Comparison of ENCODE assay signal across 38 cellular contexts in genomic region chr9:72921888-72922654, GRCh38. TPM values are rescaled to one million over a fixed set of nuclear protein-coding genes. Genes with fewer than 3 reads are reported as not detected.
"Had no signal": no experiment of that assay in that cellular context is flagged by ENCODE, and none has a peak within 500 bp of the region (broad histone marks: within the 10 kb centered on the region; RNA-seq: fewer than 3 reads in every experiment).

No MANE protein-coding gene starts in this region.

- H3K4me3 ChIP-seq: adrenal gland, body of pancreas, breast epithelium had no signal

- H3K27me3 ChIP-seq: adrenal gland, body of pancreas, brain microvascular endothelial cell, breast epithelium had no signal

- FAIRE-seq: astrocyte, TTC549 had no signal

- H3K36me3 Mint-ChIP-seq: activated CD4-positive, alpha-beta memory T cell treated with anti-CD3 and anti-CD28 coated beads for 36 hours; activated naive CD4-positive, alpha-beta T cell treated with anti-CD3 and anti-CD28 coated beads, Interleukin-2, amount 50 U/mL, for 72 hours; activated naive CD8-positive, alpha-beta T cell treated with anti-CD3 and anti-CD28 coated beads for 36 hours had no signal

- H3K4me1 ChIP-seq: adrenal gland, body of pancreas, breast epithelium had no signal

- H3K36me3 ChIP-seq: brain microvascular endothelial cell, breast epithelium had no signal

- H3K27ac ChIP-seq: adrenal gland, body of pancreas, brain microvascular endothelial cell, breast epithelium, VCaP had no signal

- H3K4me3 Mint-ChIP-seq: activated B cell treated with CpG ODN at 0.5 μM for 24 hours; activated CD4-positive, alpha-beta memory T cell treated with anti-CD3 and anti-CD28 coated beads for 36 hours; activated CD4-positive, alpha-beta T cell treated with anti-CD3 and anti-CD28 coated beads, Interleukin-2, amount 10 ng/mL, durations not matched to agents 24 days and 14 days; activated CD8-positive, alpha-beta T cell treated with anti-CD3 and anti-CD28 coated beads for 36 hours; activated naive CD4-positive, alpha-beta T cell treated with anti-CD3 and anti-CD28 coated beads for 36 hours; activated naive CD8-positive, alpha-beta T cell treated with anti-CD3 and anti-CD28 coated beads for 36 hours; activated T-cell treated with anti-CD3 and anti-CD28 coated beads, Interleukin-2, amount 50 U/mL, for 4 hours; activated T-cell treated with anti-CD3 and anti-CD28 coated beads, Interleukin-2, amount 50 U/mL, for 72 hours; activated T-helper 1 cell treated with anti-CD3 and anti-CD28 coated beads, Interleukin-12 subunit alpha, Interleukin-12 subunit beta, Interleukin-2, Interleukin-4 antibody, amounts not matched to agents 30 ng/mL and 10 ng/mL and 1 ng/mL, durations not matched to agents 14 hours and 24 hours and 36 hours; activated T-helper 17 cell treated with anti-CD3 and anti-CD28 coated beads, Interleukin-2, amount 50 U/mL, for 72 hours; T-helper 1 cell treated with Interleukin-12 subunit alpha and Interleukin-12 subunit beta and Interleukin-4 antibody, amounts not matched to agents 30 μg/mL and 1 μg/mL, for 36 hours; T-helper 2 cell treated with Interferon-gamma antibody and Interleukin-4, amounts not matched to agents 5 μg/mL and 100 μg/mL, for 36 hours had no signal

- DNase-seq: activated B cell treated with CpG ODN at 0.5 μM for 24 hours; activated CD4-positive, alpha-beta memory T cell treated with anti-CD3 and anti-CD28 coated beads for 36 hours; activated CD4-positive, alpha-beta T cell treated with anti-CD3 and anti-CD28 coated beads for 4 hours; activated CD4-positive, alpha-beta T cell treated with anti-CD3 and anti-CD28 coated beads, Interleukin-2, amount 10 ng/mL, durations not matched to agents 24 days and 14 days; activated CD4-positive, alpha-beta T cell treated with anti-CD3 and anti-CD28 coated beads, Interleukin-2, amount 50 U/mL, for 1 hour; activated CD4-positive, alpha-beta T cell treated with anti-CD3 and anti-CD28 coated beads, Interleukin-2, amount 50 U/mL, for 4 hours; activated CD4-positive, CD25-positive, alpha-beta regulatory T cell treated with anti-CD3 and anti-CD28 coated beads, Interleukin-2, amount 50 U/mL, for 72 hours; activated CD8-positive, alpha-beta memory T cell treated with anti-CD3 and anti-CD28 coated beads, Interleukin-2, amount 50 U/mL, for 4 hours; activated CD8-positive, alpha-beta T cell treated with anti-CD3 and anti-CD28 coated beads for 36 hours; activated effector memory CD4-positive, alpha-beta T cell treated with anti-CD3 and anti-CD28 coated beads, Interleukin-2, amount 50 U/mL, for 16 hours; activated gamma-delta T cell treated with Interleukin-2 at 50 U/mL for 16 hours; activated naive CD4-positive, alpha-beta T cell; activated naive CD4-positive, alpha-beta T cell treated with anti-CD3 and anti-CD28 coated beads for 36 hours; activated naive CD4-positive, alpha-beta T cell treated with anti-CD3 and anti-CD28 coated beads, Interleukin-2, amount 50 U/mL, for 16 hours; activated naive CD8-positive, alpha-beta T cell treated with anti-CD3 and anti-CD28 coated beads for 36 hours; activated T-cell treated with anti-CD3 and anti-CD28 coated beads for 4 hours; activated T-cell treated with anti-CD3 and anti-CD28 coated beads, Interleukin-2, amount 50 U/mL, for 1 hour; activated T-cell treated with anti-CD3 and anti-CD28 coated beads, Interleukin-2, amount 50 U/mL, for 4 hours; activated T-cell treated with anti-CD3 and anti-CD28 coated beads, Interleukin-2, amount 50 U/mL, for 72 hours; adrenal gland; amniotic stem cell; aorta; body of pancreas; brain microvascular endothelial cell; central memory CD4-positive, alpha-beta T cell; T-helper 1 cell; T-helper 2 cell; T-helper 9 cell had no signal

- H3K9me3 Mint-ChIP-seq: activated B cell treated with CpG ODN at 0.5 μM for 24 hours; activated CD4-positive, alpha-beta memory T cell treated with anti-CD3 and anti-CD28 coated beads for 36 hours; activated CD4-positive, alpha-beta T cell treated with anti-CD3 and anti-CD28 coated beads, Interleukin-2, amount 10 ng/mL, durations not matched to agents 24 days and 14 days; activated CD8-positive, alpha-beta T cell treated with anti-CD3 and anti-CD28 coated beads for 36 hours; activated naive CD4-positive, alpha-beta T cell treated with anti-CD3 and anti-CD28 coated beads for 36 hours; activated naive CD4-positive, alpha-beta T cell treated with anti-CD3 and anti-CD28 coated beads, Interleukin-2, amount 50 U/mL, for 72 hours; activated naive CD8-positive, alpha-beta T cell treated with anti-CD3 and anti-CD28 coated beads for 36 hours; activated T-cell treated with anti-CD3 and anti-CD28 coated beads, Interleukin-2, amount 50 U/mL, for 4 hours; activated T-cell treated with anti-CD3 and anti-CD28 coated beads, Interleukin-2, amount 50 U/mL, for 72 hours; activated T-helper 1 cell treated with anti-CD3 and anti-CD28 coated beads, Interleukin-12 subunit alpha, Interleukin-12 subunit beta, Interleukin-2, Interleukin-4 antibody, amounts not matched to agents 30 ng/mL and 10 ng/mL and 1 ng/mL, durations not matched to agents 14 hours and 24 hours and 36 hours; activated T-helper 17 cell treated with anti-CD3 and anti-CD28 coated beads, Interleukin-2, amount 50 U/mL, for 72 hours; T-helper 1 cell treated with Interleukin-12 subunit alpha and Interleukin-12 subunit beta and Interleukin-4 antibody, amounts not matched to agents 30 μg/mL and 1 μg/mL, for 36 hours; T-helper 2 cell treated with Interferon-gamma antibody and Interleukin-4, amounts not matched to agents 5 μg/mL and 100 μg/mL, for 36 hours had no signal

- H3K9me3 ChIP-seq: adrenal gland, body of pancreas, breast epithelium had no signal

- H3K4me1 Mint-ChIP-seq: activated B cell treated with CpG ODN at 0.5 μM for 24 hours; activated CD4-positive, alpha-beta T cell treated with anti-CD3 and anti-CD28 coated beads, Interleukin-2, amount 10 ng/mL, durations not matched to agents 24 days and 14 days; activated naive CD8-positive, alpha-beta T cell treated with anti-CD3 and anti-CD28 coated beads for 36 hours; activated T-helper 17 cell treated with anti-CD3 and anti-CD28 coated beads, Interleukin-2, amount 50 U/mL, for 72 hours had no signal

- ATAC-seq: activated CD8-positive, alpha-beta T cell treated with anti-CD3 and anti-CD28 coated beads for 36 hours; activated naive CD4-positive, alpha-beta T cell treated with anti-CD3 and anti-CD28 coated beads, Interleukin-2, amount 50 U/mL, for 72 hours; activated T-cell treated with anti-CD3 and anti-CD28 coated beads, Interleukin-2, amount 50 U/mL, for 4 hours; activated T-cell treated with anti-CD3 and anti-CD28 coated beads, Interleukin-2, amount 50 U/mL, for 72 hours; activated T-helper 17 cell treated with anti-CD3 and anti-CD28 coated beads, Interleukin-2, amount 50 U/mL, for 72 hours; body of pancreas had no signal

- H3K27me3 Mint-ChIP-seq: activated B cell treated with CpG ODN at 0.5 μM for 24 hours; activated CD4-positive, alpha-beta T cell treated with anti-CD3 and anti-CD28 coated beads, Interleukin-2, amount 10 ng/mL, durations not matched to agents 24 days and 14 days; activated naive CD8-positive, alpha-beta T cell treated with anti-CD3 and anti-CD28 coated beads for 36 hours had no signal

- H3K27ac Mint-ChIP-seq: activated B cell treated with CpG ODN at 0.5 μM for 24 hours; activated CD4-positive, alpha-beta memory T cell treated with anti-CD3 and anti-CD28 coated beads for 36 hours; activated CD4-positive, alpha-beta T cell treated with anti-CD3 and anti-CD28 coated beads, Interleukin-2, amount 10 ng/mL, durations not matched to agents 24 days and 14 days; activated CD8-positive, alpha-beta T cell treated with anti-CD3 and anti-CD28 coated beads for 36 hours; activated naive CD4-positive, alpha-beta T cell treated with anti-CD3 and anti-CD28 coated beads for 36 hours; activated naive CD4-positive, alpha-beta T cell treated with anti-CD3 and anti-CD28 coated beads, Interleukin-2, amount 50 U/mL, for 72 hours; activated naive CD8-positive, alpha-beta T cell treated with anti-CD3 and anti-CD28 coated beads for 36 hours; activated T-cell treated with anti-CD3 and anti-CD28 coated beads, Interleukin-2, amount 50 U/mL, for 72 hours; activated T-helper 1 cell treated with anti-CD3 and anti-CD28 coated beads, Interleukin-12 subunit alpha, Interleukin-12 subunit beta, Interleukin-2, Interleukin-4 antibody, amounts not matched to agents 30 ng/mL and 10 ng/mL and 1 ng/mL, durations not matched to agents 14 hours and 24 hours and 36 hours; activated T-helper 17 cell treated with anti-CD3 and anti-CD28 coated beads, Interleukin-2, amount 50 U/mL, for 72 hours; T-helper 1 cell treated with Interleukin-12 subunit alpha and Interleukin-12 subunit beta and Interleukin-4 antibody, amounts not matched to agents 30 μg/mL and 1 μg/mL, for 36 hours; T-helper 2 cell treated with Interferon-gamma antibody and Interleukin-4, amounts not matched to agents 5 μg/mL and 100 μg/mL, for 36 hours had no signal

RNA-seq across cellular contexts. Expression of gene ALDH1A1, which starts 30.8 kb away (rescaled TPM):
- total RNA-seq: activated B cell treated with CpG ODN at 0.5 μM for 24 hours; activated CD4-positive, alpha-beta memory T cell treated with anti-CD3 and anti-CD28 coated beads for 36 hours; activated CD4-positive, alpha-beta T cell treated with anti-CD3 and anti-CD28 coated beads, Interleukin-2, amount 10 ng/mL, durations not matched to agents 24 days and 14 days; activated CD8-positive, alpha-beta memory T cell treated with anti-CD3 and anti-CD28 coated beads for 36 hours; activated CD8-positive, alpha-beta T cell treated with anti-CD3 and anti-CD28 coated beads for 36 hours; activated naive CD4-positive, alpha-beta T cell treated with anti-CD3 and anti-CD28 coated beads for 36 hours; activated naive CD8-positive, alpha-beta T cell treated with anti-CD3 and anti-CD28 coated beads for 36 hours; activated T-cell treated with anti-CD3 and anti-CD28 coated beads, Interleukin-2, amount 50 U/mL, for 72 hours; activated T-helper 1 cell treated with anti-CD3 and anti-CD28 coated beads, Interleukin-12 subunit alpha, Interleukin-12 subunit beta, Interleukin-2, Interleukin-4 antibody, amounts not matched to agents 30 ng/mL and 10 ng/mL and 1 ng/mL, durations not matched to agents 14 hours and 24 hours and 36 hours; activated T-helper 17 cell treated with anti-CD3 and anti-CD28 coated beads, Interleukin-2, amount 50 U/mL, for 72 hours had no signal
